Comparison of ENCODE assay signal across 8 cellular contexts in the genomic region with DNA sequence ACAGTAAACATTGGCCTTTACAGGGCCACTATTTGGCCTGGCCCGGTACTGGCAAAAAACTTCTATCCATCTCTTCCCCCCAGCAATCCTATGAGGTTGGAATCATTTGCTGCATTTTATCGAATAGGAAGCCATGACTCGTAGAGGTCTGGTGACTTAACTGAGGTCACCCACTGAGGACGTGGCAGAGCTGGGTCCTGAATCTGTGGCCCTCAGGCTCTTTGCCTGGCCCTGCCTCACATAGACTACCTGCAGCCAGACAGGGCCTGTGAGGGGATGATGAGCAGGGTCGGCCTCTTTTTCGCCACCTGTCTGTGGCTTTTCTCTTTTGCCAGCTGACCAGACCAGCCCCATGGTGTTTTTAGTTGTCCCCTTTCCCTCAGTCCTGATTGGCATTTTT. TPM values are rescaled to one million over a fixed set of nuclear protein-coding genes. Genes with fewer than 3 reads are reported as not detected.
DNase-seq lines count a peak whose midpoint lies in the region; ATAC-seq lines count a peak whose summit lies in the region.
"Had no signal": no experiment of that assay in that cellular context is flagged by ENCODE, and none has a peak within 500 bp of the region (broad histone marks: within the 10 kb centered on the region; RNA-seq: fewer than 3 reads in every experiment).

No MANE protein-coding gene starts in this region.

- H3K4me3 Mint-ChIP-seq in activated CD4-positive, alpha-beta memory T cell treated with anti-CD3 and anti-CD28 coated beads for 36 hours: peak overlapping the region; percentile 91
- H3K4me3 Mint-ChIP-seq in naive B cell: peak overlapping the region in 7 of 8 donors; percentile 47 to 99 (median 95)

- peaks cover 39% of the 10 kb centered on the region for H3K4me1 Mint-ChIP-seq in activated CD4-positive, alpha-beta memory T cell treated with anti-CD3 and anti-CD28 coated beads for 36 hours (ENCODE audit: low read depth)
- peaks cover 27 to 41% (median 27%) of the 10 kb centered on the region in 3 donors for H3K4me1 Mint-ChIP-seq in naive B cell

- POLR2A ChIA-PET in activated CD4-positive, alpha-beta memory T cell treated with anti-CD3 and anti-CD28 coated beads for 36 hours (lab: Charles Lee): interaction anchor here (1.2 to 4.1 kb wide), 3 partner anchors 12 to 14 kb away, joined by 4 to 42 read pairs (median 22); a partner anchor contains a TSS

- intact Hi-C loops in activated CD4-positive, alpha-beta memory T cell treated with anti-CD3 and anti-CD28 coated beads for 36 hours (cut with micrococcal nuclease): loop anchor here (2.0 to 5.0 kb wide), 2 partner anchors 13 to 45 kb away; a partner anchor contains a TSS

- H3K27me3 Mint-ChIP-seq in activated CD4-positive, alpha-beta memory T cell treated with anti-CD3 and anti-CD28 coated beads for 36 hours: no peaks in the 10 kb centered on the region
- no peaks in the 10 kb centered on the region for H3K27me3 Mint-ChIP-seq in naive B cell

- peaks cover 53% of the 10 kb centered on the region for H3K36me3 ChIP-seq in HAP-1 (replicated peaks)

- no peaks in the 10 kb centered on the region for H3K9me3 ChIP-seq in HAP-1

- no peaks in the 10 kb centered on the region for H3K9me3 Mint-ChIP-seq in activated CD4-positive, alpha-beta memory T cell treated with anti-CD3 and anti-CD28 coated beads for 36 hours
- no peaks in the 10 kb centered on the region for H3K9me3 Mint-ChIP-seq in naive B cell

- DNase-seq in HAP-1 (ENCODE audit: low spot score in 2 of 2) (no peak), naive B cell (no peak), GM19238 (ENCODE audit: insufficient read length, low spot score) (no peak), SKM-1 (lab: John Stamatoyannopoulos, UW; ENCODE audit: unreplicated experiment) (no peak), HCEC 1CT (no peak)
- DNase-seq in activated CD4-positive, alpha-beta memory T cell treated with anti-CD3 and anti-CD28 coated beads for 36 hours: no peak
- DNase-seq: NCI-H1105 treated with DMSO at 0.1 percent for 48 hours, SW 1271 had no signal

- peak overlapping the region; percentile 86; the same call in 1 of the 2 replicates for H3K4me3 ChIP-seq in HAP-1

- no peak for ATAC-seq in naive B cell (ENCODE audit: low read depth in 2 of 2)

- no peaks in the 10 kb centered on the region for H3K27me3 ChIP-seq in HAP-1 (ENCODE audit: low read depth)

- CTCF ChIA-PET in activated CD4-positive, alpha-beta memory T cell treated with anti-CD3 and anti-CD28 coated beads for 36 hours (lab: Charles Lee): interaction anchor here (1.0 to 9.4 kb wide), 5 partner anchors 12 to 386 kb away, joined by 3 to 76 read pairs (median 8); a partner anchor contains a TSS

- peaks cover 9% of the 10 kb centered on the region for H3K4me1 ChIP-seq in HAP-1

- in situ Hi-C loops in HAP-1 (cut with MboI; ENCODE audit: low sequenced_read_pairs): loop anchor here (25.0 kb wide), 1 partner anchor 310 kb away; a partner anchor contains a TSS

- peak overlapping the region; percentile 4 for H3K27ac Mint-ChIP-seq in activated CD4-positive, alpha-beta memory T cell treated with anti-CD3 and anti-CD28 coated beads for 36 hours
- H3K27ac Mint-ChIP-seq in naive B cell: peak overlapping the region in 4 of 6 donors; percentile 46 to 96 (median 58)

- H3K36me3 Mint-ChIP-seq in activated CD4-positive, alpha-beta memory T cell treated with anti-CD3 and anti-CD28 coated beads for 36 hours: peaks cover 40% of the 10 kb centered on the region
- H3K36me3 Mint-ChIP-seq in naive B cell: peaks cover 0 to 8% of the 10 kb centered on the region in 2 donors

RNA-seq across cellular contexts. Expression of a gene that starts 1.9 kb away (rescaled TPM):
- total RNA-seq in activated CD4-positive, alpha-beta memory T cell treated with anti-CD3 and anti-CD28 coated beads for 36 hours: 100 to 1,000 TPM; 121 to 133 TPM
- polyA plus RNA-seq in naive B cell (ENCODE audit: low read depth in 6 of 6): 100 to 1,000 TPM; 180 to 273 (median 206) TPM

RNA-seq across cellular contexts. Expression of a gene that starts 12.1 kb away (rescaled TPM):
- 1,000 to 10,000 TPM; 1,724 to 1,734 TPM for total RNA-seq in activated CD4-positive, alpha-beta memory T cell treated with anti-CD3 and anti-CD28 coated beads for 36 hours
- 100 to 1,000 TPM; 627 to 911 (median 721) TPM for polyA plus RNA-seq in naive B cell (ENCODE audit: low read depth in 6 of 6)

RNA-seq across cellular contexts. Expression of a gene that starts 14.1 kb away (rescaled TPM):
- total RNA-seq in activated CD4-positive, alpha-beta memory T cell treated with anti-CD3 and anti-CD28 coated beads for 36 hours: 1 to 10 TPM; 2.3 to 2.9 TPM
- under 1 TPM; 0.18 to 0.64 (median 0.41) TPM for polyA plus RNA-seq in naive B cell (ENCODE audit: low read depth in 6 of 6)

RNA-seq across cellular contexts. Expression of a gene that starts 18.4 kb away (rescaled TPM):
- total RNA-seq in activated CD4-positive, alpha-beta memory T cell treated with anti-CD3 and anti-CD28 coated beads for 36 hours: 10 to 100 TPM; 32.5 to 36.9 TPM
- 100 to 1,000 TPM; 214 to 383 (median 284) TPM for polyA plus RNA-seq in naive B cell (ENCODE audit: low read depth in 6 of 6)

RNA-seq across cellular contexts. Expression of a gene that starts 35.7 kb away (rescaled TPM):
- total RNA-seq in activated CD4-positive, alpha-beta memory T cell treated with anti-CD3 and anti-CD28 coated beads for 36 hours: 1 to 10 TPM; 5.3 to 9.9 TPM
- polyA plus RNA-seq in naive B cell (ENCODE audit: low read depth in 6 of 6): under 1 TPM in 1 of 6 donors, not detected in 5; 0.31 TPM
